In genomic region chr1:115138973-115139372, GRCh38 we compare ENCODE assay signal across 1 cellular context.
TF ChIP-seq lines count a peak whose summit lies in the region.

No MANE protein-coding gene starts in this region.

TF ChIP-seq in SK-N-SH treated with all-trans-retinoic acid at 6 μM for 48 hours, 23 proteins besides CTCF, POLR2A, EP300 and RAD21 (continued from another document):
- peak; percentile 44; the same call in 1 of the 2 replicates for TF ChIP-seq TSHZ2 (CRISPR knock-in tag; IDR thresholded peaks at IDR 0.05)
- TF ChIP-seq ESRRG (CRISPR knock-in tag; IDR thresholded peaks at IDR 0.05) = no peak
- TF ChIP-seq PPARA (CRISPR knock-in tag; IDR thresholded peaks at IDR 0.05; ENCODE audit: borderline replicate concordance) = no peak
